In genomic region chr11:38006466-38006865, GRCh38 we compare ENCODE assay signal across 23 cellular contexts.
"Had no signal": no experiment of that assay in that cellular context is flagged by ENCODE, and none has a peak within 500 bp of the region (broad histone marks: within the 10 kb centered on the region; RNA-seq: fewer than 3 reads in every experiment).

No MANE protein-coding gene starts in this region.

- ATAC-seq: gastrocnemius medialis; naive thymus-derived CD4-positive, alpha-beta T cell had no signal

- H3K4me1 ChIP-seq: gastrocnemius medialis, left lung had no signal

- H3K27me3 ChIP-seq: esophagus muscularis mucosa, gastrocnemius medialis, hepatocyte, left lung had no signal

- H3K4me3 ChIP-seq: coronary artery, dorsolateral prefrontal cortex, esophagus muscularis mucosa, gastrocnemius medialis, hepatocyte, left lung, lower lobe of right lung had no signal

- H3K36me3 ChIP-seq: esophagus muscularis mucosa, gastrocnemius medialis, left lung, lower lobe of right lung had no signal

- DNase-seq: dermis blood vessel endothelial cell; dorsolateral prefrontal cortex; effector CD4-positive, alpha-beta T cell; effector memory CD4-positive, alpha-beta T cell; foreskin melanocyte; gastrocnemius medialis; glutamatergic neuron; head of caudate nucleus; hypothalamus; immature natural killer cell; left cardiac atrium; left lung; left ventricle myocardium superior; lower lobe of right lung; mesenchymal stem cell; midbrain; naive thymus-derived CD4-positive, alpha-beta T cell had no signal

- H3K27ac ChIP-seq: coronary artery, dorsolateral prefrontal cortex, esophagus muscularis mucosa, gastrocnemius medialis, hepatocyte, left lung, lower lobe of right lung had no signal

- H3K9me3 ChIP-seq: esophagus muscularis mucosa, gastrocnemius medialis, left lung, lower lobe of right lung had no signal

- FAIRE-seq: colon, islet of Langerhans, keratinocyte had no signal
